1 cellular context compared by ENCODE assay signal in the genomic region with DNA sequence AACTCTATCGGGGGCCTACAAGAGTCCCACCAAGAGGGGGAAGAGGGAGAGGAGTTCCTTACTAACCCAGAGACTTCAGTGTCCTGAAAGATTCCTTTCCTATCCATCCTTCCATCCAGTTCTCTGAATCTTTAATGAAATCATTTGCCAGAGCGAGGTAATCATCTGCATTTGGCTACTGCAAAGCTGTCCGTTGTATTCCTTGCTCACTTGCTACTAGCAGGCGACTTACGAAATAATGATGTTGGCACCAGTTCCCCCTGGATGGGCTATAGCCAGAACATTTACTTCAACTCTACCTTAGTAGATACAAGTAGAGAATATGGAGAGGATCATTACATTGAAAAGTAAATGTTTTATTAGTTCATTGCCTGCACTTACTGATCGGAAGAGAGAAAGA.
TF ChIP-seq lines count a peak whose summit lies in the region.

No MANE protein-coding gene starts in this region.

TF ChIP-seq in HepG2, 621 proteins besides CTCF, POLR2A, EP300 and RAD21:
- TF ChIP-seq RBM22 (optimal IDR thresholded peaks at IDR 0.05; ENCODE audit: low read length) = peak; percentile 67
- TF ChIP-seq ZNF598 (CRISPR knock-in tag; IDR thresholded peaks at IDR 0.05; ENCODE audit: borderline replicate concordance) = no peak
- TF ChIP-seq, protein P1, sequence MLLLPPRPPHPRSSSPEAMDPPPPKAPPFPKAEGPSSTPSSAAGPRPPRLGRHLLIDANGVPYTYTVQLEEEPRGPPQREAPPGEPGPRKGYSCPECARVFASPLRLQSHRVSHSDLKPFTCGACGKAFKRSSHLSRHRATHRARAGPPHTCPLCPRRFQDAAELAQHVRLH (CRISPR knock-in tag; IDR thresholded peaks at IDR 0.05; ENCODE audit: borderline replicate concordance, low read depth) = no peak
